Comparison of ENCODE assay signal across 16 cellular contexts in genomic region chr19:55434356-55434755, GRCh38. TPM values are rescaled to one million over a fixed set of nuclear protein-coding genes. Genes with fewer than 3 reads are reported as not detected.
A peak's percentile ranks its signal among the peaks of the same experiment; 100 is the strongest.
DNase-seq lines count a peak whose midpoint lies in the region; ATAC-seq, FAIRE-seq and TF ChIP-seq lines count a peak whose summit lies in the region.
"Had no signal": no experiment of that assay in that cellular context is flagged by ENCODE, and none has a peak within 500 bp of the region (broad histone marks: within the 10 kb centered on the region; RNA-seq: fewer than 3 reads in every experiment).

No MANE protein-coding gene starts in this region.

- H3K9me3 ChIP-seq in HepG2 (ENCODE audit: low read length) (no peaks in the 10 kb centered on the region), right lobe of liver (no peaks in the 10 kb centered on the region), trophoblast cell (ENCODE audit: insufficient read depth, low read depth, low read length) (peaks cover 29% of the 10 kb centered on the region)
- H3K9me3 ChIP-seq: SJCRH30 had no signal

- no TSS peak for BruUV-seq in HepG2 (replicated peaks; lab: Mats Ljungman, UMichigan)

- H2BK5ac ChIP-seq in trophoblast cell (ENCODE audit: low read depth, low read length, poor library complexity), result no peak overlapping the region

- no peak for TF ChIP-seq RAD21 in HepG2 (CRISPR knock-in tag; IDR thresholded peaks at IDR 0.05)

- H4K12ac ChIP-seq in trophoblast cell (ENCODE audit: low read depth, low read length), result no peak overlapping the region

- H2BK120ac ChIP-seq in trophoblast cell (ENCODE audit: insufficient read depth, low read length, poor library complexity), result no peak overlapping the region

- no peak overlapping the region for H3K18ac ChIP-seq in trophoblast cell (ENCODE audit: low read length)

- H3K36me3 ChIP-seq in HepG2 (replicated peaks in 1 of 2; ENCODE audit: control insufficient read depth in 1 of 2, insufficient read depth in 2 of 2, low read length in 2 of 2), result no peaks in the 10 kb centered on the region
- H3K36me3 ChIP-seq in right lobe of liver, result no peaks in the 10 kb centered on the region
- no peaks in the 10 kb centered on the region for H3K36me3 ChIP-seq in trophoblast cell (ENCODE audit: control insufficient read depth in 1 of 2, insufficient read depth in 2 of 2, low read length in 2 of 2)
- H3K36me3 ChIP-seq: SJCRH30 had no signal

- H3K4me2 ChIP-seq in HepG2 (ENCODE audit: low read depth, low read length) (no peak overlapping the region), trophoblast cell (ENCODE audit: low read length) (no peak overlapping the region)

- no peaks in the 10 kb centered on the region for H3K79me1 ChIP-seq in trophoblast cell (ENCODE audit: low read length)

- no peak overlapping the region for H3K14ac ChIP-seq in trophoblast cell (ENCODE audit: low read length)

- WGBS in HepG2 (ENCODE audit: low lambda C conversion rate), result 83% methylated on average over 2 of the region's 2 CpGs
- WGBS in right lobe of liver (ENCODE audit: insufficient coverage, low coverage, low lambda C conversion rate, missing lambda C conversion rate), result 72% methylated on average over 2 of the region's 2 CpGs
- WGBS in trophoblast cell (ENCODE audit: extremely low coverage, insufficient coverage, insufficient read length), result no CpG with 5 or more reads among the region's 2 CpGs

- H2AFZ ChIP-seq in HepG2 (ENCODE audit: low read length) (no peak overlapping the region), trophoblast cell (ENCODE audit: insufficient read depth, low read length, poor library complexity) (no peak overlapping the region)

- no peak for TF ChIP-seq CTCF in HepG2 (CRISPR knock-in tag; IDR thresholded peaks at IDR 0.05)
- TF ChIP-seq CTCF in right lobe of liver (IDR thresholded peaks at IDR 0.05), result no peak

- TF ChIP-seq EP300 in HepG2 (IDR thresholded peaks at IDR 0.05; ENCODE audit: low read depth in 2 of 2, low read length in 2 of 2), result no peak
- TF ChIP-seq EP300 in HepG2 (CRISPR knock-in tag; IDR thresholded peaks at IDR 0.05; ENCODE audit: borderline replicate concordance), result no peak

- CTCF ChIA-PET in HepG2 (lab: Yijun Ruan, JAX; ENCODE audit: low intra/inter-chr PET ratio, low total read pairs), result no interaction called here

- H3K4ac ChIP-seq in trophoblast cell (ENCODE audit: low read depth, low read length), result no peak overlapping the region

- H4K20me1 ChIP-seq in HepG2 (ENCODE audit: insufficient read depth, low read length), result no peaks in the 10 kb centered on the region

- in situ Hi-C loops in HepG2 (cut with HindIII; ENCODE audit: extremely low pct_ligation_motif_present, low pct_unique_long_range_greater_than_20kb), result no loop called here

- FAIRE-seq in HepG2 (lab: Jason Lieb, UNC), result peak; percentile 82

- intact Hi-C loops in HepG2 (cut with micrococcal nuclease; ENCODE audit: unreplicated experiment), result no loop called here
- intact Hi-C loops in right lobe of liver (cut with DNase I), result no loop called here

- TF ChIP-seq POLR2A in HepG2 (IDR thresholded peaks at IDR 0.05; ENCODE audit: insufficient read depth in 1 of 2, low read depth in 2 of 2, low read length in 2 of 2) (no peak), right lobe of liver (IDR thresholded peaks at IDR 0.05) (no peak)

- H2BK12ac ChIP-seq in trophoblast cell (ENCODE audit: low read length), result no peak overlapping the region

- H3K4me1 ChIP-seq in HepG2 (ENCODE audit: insufficient read depth, low read length) (no peaks in the 10 kb centered on the region), right lobe of liver (no peaks in the 10 kb centered on the region), trophoblast cell (ENCODE audit: control insufficient read depth in 1 of 2, insufficient read depth in 2 of 2, low read length in 2 of 2) (no peaks in the 10 kb centered on the region)
- H3K4me1 ChIP-seq: SJCRH30 had no signal

- H3K9ac ChIP-seq in HepG2 (ENCODE audit: insufficient read depth, low read depth, low read length) (no peak overlapping the region), trophoblast cell (ENCODE audit: low read length) (no peak overlapping the region)

- DNase-seq in HepG2 (ENCODE audit: low spot score) (no peak), right lobe of liver (no peak), trophoblast cell (no peak), COLO829 (ENCODE audit: low spot score) (no peak)
- DNase-seq: DND-41, HCEC 1CT, KBM-7, NCI-H1105, NCI-H2081, NCI-H446 treated with DMSO at 0.1 percent for 48 hours, SJCRH30 had no signal

- H3K27ac ChIP-seq in HepG2 (ENCODE audit: extremely low read length, insufficient read depth, low read length) (no peak overlapping the region), right lobe of liver (no peak overlapping the region), trophoblast cell (ENCODE audit: low read depth, low read length) (no peak overlapping the region)
- H3K27ac ChIP-seq: 22Rv1, SJCRH30 had no signal

- H3K27me3 ChIP-seq in HepG2 (ENCODE audit: control insufficient read depth in 1 of 2, insufficient read depth in 2 of 2, low read length in 2 of 2), result peaks cover 0 to 2% of the 10 kb centered on the region in 2 experiments; a peak in 2 of 5 replicates
- peaks cover 0 to 10% of the 10 kb centered on the region in 2 donors for H3K27me3 ChIP-seq in right lobe of liver
- peaks cover 5% of the 10 kb centered on the region for H3K27me3 ChIP-seq in trophoblast cell (ENCODE audit: insufficient read depth, low read length)
- H3K27me3 ChIP-seq: SJCRH30 had no signal

- H4K8ac ChIP-seq in trophoblast cell (ENCODE audit: low read depth, low read length), result no peak overlapping the region

- no peak overlapping the region for H3K4me3 ChIP-seq in HepG2 (replicated peaks in 1 of 3; ENCODE audit: insufficient read depth in 1 of 3, low read depth in 2 of 3, low read length in 3 of 3)
- no peak overlapping the region for H3K4me3 ChIP-seq in right lobe of liver
- H3K4me3 ChIP-seq in trophoblast cell (ENCODE audit: low read depth, low read length), result peak overlapping the region; percentile 27
- H3K4me3 ChIP-seq: SJCRH30 had no signal

- ATAC-seq in HepG2 (no peak), right lobe of liver (no peak)
- ATAC-seq: Panc1 had no signal

- H2AK5ac ChIP-seq in trophoblast cell (ENCODE audit: low read length), result no peak overlapping the region

- no peak overlapping the region for H4K91ac ChIP-seq in trophoblast cell (ENCODE audit: low read depth, low read length)

- POLR2A ChIA-PET in HepG2 (lab: Yijun Ruan, JAX), result no interaction called here

- H3K79me2 ChIP-seq in HepG2 (ENCODE audit: insufficient read depth, low read length) (no peaks in the 10 kb centered on the region), trophoblast cell (ENCODE audit: control insufficient read depth, insufficient read depth, low read length, poor library complexity) (no peaks in the 10 kb centered on the region)

- no peak overlapping the region for H3K23ac ChIP-seq in trophoblast cell (ENCODE audit: low read length)

RNA-seq across cellular contexts. Expression of gene SHISA7, which starts 8.7 kb away (rescaled TPM):
- total RNA-seq in HepG2 (2016; rRNA removed; fragmentation: Illumina TruSeq; extraction: Trizol), result not detected in 2 replicates
- total RNA-seq in HepG2 (2016; cell fraction: cytosol; rRNA removed; fragmentation: Illumina TruSeq; extraction: Trizol; ENCODE audit: low read depth), result not detected in 2 replicates
- total RNA-seq in HepG2 (2016; cell fraction: insoluble cytoplasmic fraction; rRNA removed; fragmentation: Illumina TruSeq; extraction: Trizol), result not detected in 2 replicates
- not detected in 2 replicates for total RNA-seq in HepG2 (2016; cell fraction: membrane; rRNA removed; fragmentation: Illumina TruSeq; extraction: Trizol)
- total RNA-seq in HepG2 (2016; cell fraction: nucleus; rRNA removed; fragmentation: Illumina TruSeq; extraction: Trizol), result not detected in 2 replicates
- polyA plus RNA-seq in HepG2 (2011; rRNA removed), result not detected in 2 replicates
- polyA plus RNA-seq in HepG2 (2011; cell fraction: cytosol; rRNA removed), result not detected in 2 replicates
- not detected in 2 replicates for polyA plus RNA-seq in HepG2 (2011; cell fraction: nucleus; rRNA removed)
- not detected in 2 replicates for polyA plus RNA-seq in HepG2 (2012)
- not detected in 2 replicates for polyA plus RNA-seq in HepG2 (2016; cell fraction: cytosol; fragmentation: Illumina TruSeq; extraction: Trizol; ENCODE audit: low read depth)
- polyA plus RNA-seq in HepG2 (2016; cell fraction: insoluble cytoplasmic fraction; fragmentation: Illumina TruSeq; extraction: Trizol; ENCODE audit: low read depth), result not detected in 2 replicates
- not detected in 2 replicates for polyA plus RNA-seq in HepG2 (2016; cell fraction: membrane; fragmentation: Illumina TruSeq; extraction: Trizol; ENCODE audit: low read depth)
- polyA plus RNA-seq in HepG2 (2016; cell fraction: nucleus; fragmentation: Illumina TruSeq; extraction: Trizol; ENCODE audit: insufficient read depth, low read depth), result not detected in 2 replicates
- 0.05 TPM in 1 of 2 replicates, not detected in the other for polyA minus RNA-seq in HepG2 (2011; rRNA and poly(A)+ RNA removed; ENCODE audit: low replicate concordance)
- polyA minus RNA-seq in HepG2 (2011; cell fraction: cytosol; rRNA and poly(A)+ RNA removed), result not detected in 2 replicates
- polyA minus RNA-seq in HepG2 (2011; cell fraction: nucleus; rRNA and poly(A)+ RNA removed), result not detected in 2 replicates
- under 1 TPM in 1 of 6 experiments, not detected in 5; 0.04 TPM for total RNA-seq in right lobe of liver
- not detected in 2 replicates for polyA plus RNA-seq in trophoblast cell (2013)
- total RNA-seq: G401, SJCRH30 had no signal
- polyA plus RNA-seq: AG04450, CD14-positive monocyte had no signal

RNA-seq across cellular contexts. Expression of gene UBE2S, which starts 26.8 kb away (rescaled TPM):
- total RNA-seq in HepG2 (2016; rRNA removed; fragmentation: Illumina TruSeq; extraction: Trizol) (29.5 and 39.3 TPM in 2 replicates), right lobe of liver (10 to 100 TPM in 3 of 6 experiments, 1 to 10 TPM in 3; 4.3 to 16.4 (median 9.1) TPM)
- total RNA-seq in HepG2 (2016; cell fraction: cytosol; rRNA removed; fragmentation: Illumina TruSeq; extraction: Trizol; ENCODE audit: low read depth), result 24.2 and 26.4 TPM in 2 replicates
- total RNA-seq in HepG2 (2016; cell fraction: insoluble cytoplasmic fraction; rRNA removed; fragmentation: Illumina TruSeq; extraction: Trizol), result 27.5 and 32.8 TPM in 2 replicates
- 46.3 and 52.3 TPM in 2 replicates for total RNA-seq in HepG2 (2016; cell fraction: membrane; rRNA removed; fragmentation: Illumina TruSeq; extraction: Trizol)
- total RNA-seq in HepG2 (2016; cell fraction: nucleus; rRNA removed; fragmentation: Illumina TruSeq; extraction: Trizol), result 8.8 and 13.3 TPM in 2 replicates
- 26.6 and 32.2 TPM in 2 replicates for polyA plus RNA-seq in HepG2 (2011; rRNA removed)
- 13.5 and 25.5 TPM in 2 replicates for polyA plus RNA-seq in HepG2 (2011; cell fraction: cytosol; rRNA removed)
- polyA plus RNA-seq in HepG2 (2011; cell fraction: nucleus; rRNA removed), result 11.7 and 17.0 TPM in 2 replicates
- polyA plus RNA-seq in HepG2 (2012), result 13.3 and 15.9 TPM in 2 replicates
- 40.7 and 47.0 TPM in 2 replicates for polyA plus RNA-seq in HepG2 (2016; cell fraction: cytosol; fragmentation: Illumina TruSeq; extraction: Trizol; ENCODE audit: low read depth)
- polyA plus RNA-seq in HepG2 (2016; cell fraction: insoluble cytoplasmic fraction; fragmentation: Illumina TruSeq; extraction: Trizol; ENCODE audit: low read depth), result 40.6 and 48.2 TPM in 2 replicates
- 58.0 and 64.6 TPM in 2 replicates for polyA plus RNA-seq in HepG2 (2016; cell fraction: membrane; fragmentation: Illumina TruSeq; extraction: Trizol; ENCODE audit: low read depth)
- polyA plus RNA-seq in HepG2 (2016; cell fraction: nucleus; fragmentation: Illumina TruSeq; extraction: Trizol; ENCODE audit: insufficient read depth, low read depth), result 28.6 and 29.6 TPM in 2 replicates
- polyA minus RNA-seq in HepG2 (2011; rRNA and poly(A)+ RNA removed; ENCODE audit: low replicate concordance), result 27.9 and 372 TPM in 2 replicates
- 21.6 and 27.8 TPM in 2 replicates for polyA minus RNA-seq in HepG2 (2011; cell fraction: cytosol; rRNA and poly(A)+ RNA removed)
- polyA minus RNA-seq in HepG2 (2011; cell fraction: nucleus; rRNA and poly(A)+ RNA removed), result 11.3 and 12.2 TPM in 2 replicates
- 90.9 and 103 TPM in 2 replicates for polyA plus RNA-seq in trophoblast cell (2013)

RNA-seq across cellular contexts. Expression of gene ISOC2, which starts 27.1 kb away (rescaled TPM):
- 105 and 106 TPM in 2 replicates for total RNA-seq in HepG2 (2016; rRNA removed; fragmentation: Illumina TruSeq; extraction: Trizol)
- 58.0 and 83.1 TPM in 2 replicates for total RNA-seq in HepG2 (2016; cell fraction: cytosol; rRNA removed; fragmentation: Illumina TruSeq; extraction: Trizol; ENCODE audit: low read depth)
- 111 TPM in 2 replicates for total RNA-seq in HepG2 (2016; cell fraction: insoluble cytoplasmic fraction; rRNA removed; fragmentation: Illumina TruSeq; extraction: Trizol)
- total RNA-seq in HepG2 (2016; cell fraction: membrane; rRNA removed; fragmentation: Illumina TruSeq; extraction: Trizol), result 74.7 and 115 TPM in 2 replicates
- total RNA-seq in HepG2 (2016; cell fraction: nucleus; rRNA removed; fragmentation: Illumina TruSeq; extraction: Trizol), result 35.2 and 36.6 TPM in 2 replicates
- polyA plus RNA-seq in HepG2 (2011; rRNA removed), result 76.8 and 91.2 TPM in 2 replicates
- 54.7 and 108 TPM in 2 replicates for polyA plus RNA-seq in HepG2 (2011; cell fraction: cytosol; rRNA removed)
- 86.0 and 95.9 TPM in 2 replicates for polyA plus RNA-seq in HepG2 (2011; cell fraction: nucleus; rRNA removed)
- polyA plus RNA-seq in HepG2 (2012), result 45.9 and 55.5 TPM in 2 replicates
- polyA plus RNA-seq in HepG2 (2016; cell fraction: cytosol; fragmentation: Illumina TruSeq; extraction: Trizol; ENCODE audit: low read depth), result 60.4 and 89.7 TPM in 2 replicates
- polyA plus RNA-seq in HepG2 (2016; cell fraction: insoluble cytoplasmic fraction; fragmentation: Illumina TruSeq; extraction: Trizol; ENCODE audit: low read depth), result 101 and 114 TPM in 2 replicates
- 71.9 and 93.3 TPM in 2 replicates for polyA plus RNA-seq in HepG2 (2016; cell fraction: membrane; fragmentation: Illumina TruSeq; extraction: Trizol; ENCODE audit: low read depth)
- 63.4 and 69.6 TPM in 2 replicates for polyA plus RNA-seq in HepG2 (2016; cell fraction: nucleus; fragmentation: Illumina TruSeq; extraction: Trizol; ENCODE audit: insufficient read depth, low read depth)
- 18.3 and 57.5 TPM in 2 replicates for polyA minus RNA-seq in HepG2 (2011; rRNA and poly(A)+ RNA removed; ENCODE audit: low replicate concordance)
- 34.3 and 34.6 TPM in 2 replicates for polyA minus RNA-seq in HepG2 (2011; cell fraction: cytosol; rRNA and poly(A)+ RNA removed)
- 21.0 and 25.6 TPM in 2 replicates for polyA minus RNA-seq in HepG2 (2011; cell fraction: nucleus; rRNA and poly(A)+ RNA removed)
- 100 to 1,000 TPM in 3 of 6 experiments, 10 to 100 TPM in 3; 69.4 to 222 (median 100) TPM for total RNA-seq in right lobe of liver
- 20.4 and 20.9 TPM in 2 replicates for polyA plus RNA-seq in trophoblast cell (2013)

RNA-seq across cellular contexts. Expression of gene C19orf85, which starts 30.2 kb away (rescaled TPM):
- not detected in 2 replicates for total RNA-seq in HepG2 (2016; rRNA removed; fragmentation: Illumina TruSeq; extraction: Trizol)
- not detected in 2 replicates for total RNA-seq in HepG2 (2016; cell fraction: cytosol; rRNA removed; fragmentation: Illumina TruSeq; extraction: Trizol; ENCODE audit: low read depth)
- not detected in 2 replicates for total RNA-seq in HepG2 (2016; cell fraction: insoluble cytoplasmic fraction; rRNA removed; fragmentation: Illumina TruSeq; extraction: Trizol)
- not detected in 2 replicates for total RNA-seq in HepG2 (2016; cell fraction: membrane; rRNA removed; fragmentation: Illumina TruSeq; extraction: Trizol)
- total RNA-seq in HepG2 (2016; cell fraction: nucleus; rRNA removed; fragmentation: Illumina TruSeq; extraction: Trizol), result not detected in 2 replicates
- not detected in 2 replicates for polyA plus RNA-seq in HepG2 (2011; rRNA removed)
- not detected in 2 replicates for polyA plus RNA-seq in HepG2 (2011; cell fraction: cytosol; rRNA removed)
- not detected in 2 replicates for polyA plus RNA-seq in HepG2 (2011; cell fraction: nucleus; rRNA removed)
- polyA plus RNA-seq in HepG2 (2012), result not detected in 2 replicates
- polyA plus RNA-seq in HepG2 (2016; cell fraction: cytosol; fragmentation: Illumina TruSeq; extraction: Trizol; ENCODE audit: low read depth), result not detected in 2 replicates
- not detected in 2 replicates for polyA plus RNA-seq in HepG2 (2016; cell fraction: insoluble cytoplasmic fraction; fragmentation: Illumina TruSeq; extraction: Trizol; ENCODE audit: low read depth)
- polyA plus RNA-seq in HepG2 (2016; cell fraction: membrane; fragmentation: Illumina TruSeq; extraction: Trizol; ENCODE audit: low read depth), result not detected in 2 replicates
- not detected in 2 replicates for polyA plus RNA-seq in HepG2 (2016; cell fraction: nucleus; fragmentation: Illumina TruSeq; extraction: Trizol; ENCODE audit: insufficient read depth, low read depth)
- polyA minus RNA-seq in HepG2 (2011; rRNA and poly(A)+ RNA removed; ENCODE audit: low replicate concordance), result not detected in 2 replicates
- not detected in 2 replicates for polyA minus RNA-seq in HepG2 (2011; cell fraction: cytosol; rRNA and poly(A)+ RNA removed)
- not detected in 2 replicates for polyA minus RNA-seq in HepG2 (2011; cell fraction: nucleus; rRNA and poly(A)+ RNA removed)
- total RNA-seq in right lobe of liver, result not detected
- not detected in 2 replicates for polyA plus RNA-seq in trophoblast cell (2013)
- total RNA-seq: G401, SJCRH30 had no signal
- polyA plus RNA-seq: AG04450, CD14-positive monocyte had no signal

RNA-seq across cellular contexts. Expression of gene ZNF628, which starts 42.1 kb away (rescaled TPM):
- total RNA-seq in HepG2 (2016; rRNA removed; fragmentation: Illumina TruSeq; extraction: Trizol), result 1.00 and 1.2 TPM in 2 replicates
- total RNA-seq in HepG2 (2016; cell fraction: cytosol; rRNA removed; fragmentation: Illumina TruSeq; extraction: Trizol; ENCODE audit: low read depth), result 0.53 and 0.91 TPM in 2 replicates
- 0.98 and 1.1 TPM in 2 replicates for total RNA-seq in HepG2 (2016; cell fraction: insoluble cytoplasmic fraction; rRNA removed; fragmentation: Illumina TruSeq; extraction: Trizol)
- total RNA-seq in HepG2 (2016; cell fraction: membrane; rRNA removed; fragmentation: Illumina TruSeq; extraction: Trizol), result 1.9 and 2.5 TPM in 2 replicates
- 1.2 TPM in 2 replicates for total RNA-seq in HepG2 (2016; cell fraction: nucleus; rRNA removed; fragmentation: Illumina TruSeq; extraction: Trizol)
- polyA plus RNA-seq in HepG2 (2011; rRNA removed), result 0.48 and 0.54 TPM in 2 replicates
- 0.19 and 0.56 TPM in 2 replicates for polyA plus RNA-seq in HepG2 (2011; cell fraction: cytosol; rRNA removed)
- polyA plus RNA-seq in HepG2 (2011; cell fraction: nucleus; rRNA removed), result 2.8 and 4.7 TPM in 2 replicates
- 1.7 and 1.9 TPM in 2 replicates for polyA plus RNA-seq in HepG2 (2012)
- 0.40 and 0.47 TPM in 2 replicates for polyA plus RNA-seq in HepG2 (2016; cell fraction: cytosol; fragmentation: Illumina TruSeq; extraction: Trizol; ENCODE audit: low read depth)
- 1.4 and 2.1 TPM in 2 replicates for polyA plus RNA-seq in HepG2 (2016; cell fraction: insoluble cytoplasmic fraction; fragmentation: Illumina TruSeq; extraction: Trizol; ENCODE audit: low read depth)
- 1.1 and 2.4 TPM in 2 replicates for polyA plus RNA-seq in HepG2 (2016; cell fraction: membrane; fragmentation: Illumina TruSeq; extraction: Trizol; ENCODE audit: low read depth)
- polyA plus RNA-seq in HepG2 (2016; cell fraction: nucleus; fragmentation: Illumina TruSeq; extraction: Trizol; ENCODE audit: insufficient read depth, low read depth), result 2.5 and 2.7 TPM in 2 replicates
- 0.75 and 2.3 TPM in 2 replicates for polyA minus RNA-seq in HepG2 (2011; rRNA and poly(A)+ RNA removed; ENCODE audit: low replicate concordance)
- polyA minus RNA-seq in HepG2 (2011; cell fraction: cytosol; rRNA and poly(A)+ RNA removed), result 1.9 and 2.1 TPM in 2 replicates
- 0.62 and 1.8 TPM in 2 replicates for polyA minus RNA-seq in HepG2 (2011; cell fraction: nucleus; rRNA and poly(A)+ RNA removed)
- 1 to 10 TPM; 3.4 to 9.2 (median 4.4) TPM for total RNA-seq in right lobe of liver
- polyA plus RNA-seq in trophoblast cell (2013), result 12.6 and 14.5 TPM in 2 replicates
